In genomic region chr4:80197132-80197573, GRCh38 we compare ENCODE assay signal across 8 cellular contexts. TPM values are rescaled to one million over a fixed set of nuclear protein-coding genes. Genes with fewer than 3 reads are reported as not detected.
A peak's percentile ranks its signal among the peaks of the same experiment; 100 is the strongest.
DNase-seq lines count a peak whose midpoint lies in the region; ATAC-seq, FAIRE-seq and TF ChIP-seq lines count a peak whose summit lies in the region.

Gene PRDM8 (plus strand): TSS chr4:80197503. CDS start chr4:80200081, 2,578 bp downstream.

- WGBS in esophagus muscularis mucosa = 20% methylated on average over 16 of the region's 28 CpGs

- no peaks in the 10 kb centered on the region for H3K9me3 Mint-ChIP-seq in WTC11

- CTCF ChIA-PET in AG04449 (lab: Yijun Ruan, JAX) = interaction anchor here (1.0 to 7.8 kb wide), 2 partner anchors 11 to 23 kb away, joined by 4 to 100 read pairs; no protein-coding TSS in a partner anchor
- CTCF ChIA-PET in WTC11 (lab: Charles Lee) = interaction anchor here (1.1 to 1.8 kb wide), 3 partner anchors 12 to 22 kb away, joined by 3 to 7 read pairs (median 6); no protein-coding TSS in a partner anchor

- H3K4me3 ChIP-seq in AG04449 (ENCODE audit: low read depth, low read length) (peak within 1 kb of the TSS; percentile 54), esophagus muscularis mucosa (peak within 1 kb of the TSS; percentile 40 to 49 (median 44)), osteoblast (ENCODE audit: insufficient read depth, low read length) (peak within 1 kb of the TSS; percentile 73)

- H3K36me3 Mint-ChIP-seq in WTC11 = 0 out of 2 replicates have a peak, but pooled peaks cover 2% of the 10 kb centered on the region

- TF ChIP-seq POLR2A in esophagus muscularis mucosa (IDR thresholded peaks at IDR 0.05; ENCODE audit: low read depth) (no peak), H54 (IDR thresholded peaks at IDR 0.05; ENCODE audit: low read depth, low read length) (no peak)

- no peak for TF ChIP-seq EP300 in esophagus muscularis mucosa (IDR thresholded peaks at IDR 0.05)

- H3K27ac Mint-ChIP-seq in WTC11 = no peak within 1 kb of the TSS

- TF ChIP-seq CTCF in AG04449 (IDR thresholded peaks at IDR 0.05; ENCODE audit: insufficient read depth, low read length, missing control alignments) = no peak
- TF ChIP-seq CTCF in WTC11 (IDR thresholded peaks at IDR 0.05) = no peak
- TF ChIP-seq CTCF in esophagus muscularis mucosa (IDR thresholded peaks at IDR 0.05) = no peak
- TF ChIP-seq CTCF in osteoblast (IDR thresholded peaks at IDR 0.05; ENCODE audit: extremely low read depth, low read depth, low read length) = no peak

- H3K27me3 ChIP-seq in esophagus muscularis mucosa = no peaks in the 10 kb centered on the region
- no peaks in the 10 kb centered on the region for H3K27me3 ChIP-seq in osteoblast (ENCODE audit: insufficient read depth, low read length)

- peak within 1 kb of the TSS; percentile 91 for H3K4me2 ChIP-seq in osteoblast (ENCODE audit: insufficient read depth, low read length)

- H3K36me3 ChIP-seq in esophagus muscularis mucosa = peaks cover 0 to 19% (median 9%) of the 10 kb centered on the region in 4 donors
- no peaks in the 10 kb centered on the region for H3K36me3 ChIP-seq in osteoblast (ENCODE audit: insufficient read depth, low read length)

- DNase-seq in AG04449 (ENCODE audit: low read depth, low spot score) (no peak), WTC11 (ENCODE audit: low spot score) (no peak), esophagus muscularis mucosa (ENCODE audit: extremely low spot score) (no peak), osteoblast (ENCODE audit: insufficient read length, low spot score, missing footprints) (peak; percentile 87), H54 (ENCODE audit: insufficient read length, low spot score) (no peak), SW 1271 (lab: John Stamatoyannopoulos, UW) (no peak)

- H3K9me3 ChIP-seq in esophagus muscularis mucosa (no peaks in the 10 kb centered on the region), osteoblast (ENCODE audit: low read depth, low read length) (no peaks in the 10 kb centered on the region)

- peaks cover 12% of the 10 kb centered on the region for H3K79me2 ChIP-seq in osteoblast (ENCODE audit: insufficient read depth, low read length)

- POLR2A ChIA-PET in AG04449 (lab: Yijun Ruan, JAX) = no interaction called here
- POLR2A ChIA-PET in WTC11 (lab: Charles Lee) = no interaction called here

- peaks cover 100% of the 10 kb centered on the region for H3K27me3 Mint-ChIP-seq in WTC11 (ENCODE audit: low read depth)

- FAIRE-seq in H54 (lab: Jason Lieb, UNC) = no peak

- peak within 1 kb of the TSS; percentile 66 for H3K4me3 Mint-ChIP-seq in WTC11

- H3K4me1 Mint-ChIP-seq in WTC11 = peaks cover 31% of the 10 kb centered on the region

- intact Hi-C loops in esophagus muscularis mucosa (cut with DNase I) = no loop called here

- ATAC-seq in HG03175 (IDR thresholded peaks at IDR 0.05; ENCODE audit: unreplicated experiment) = peak; percentile 30
- ATAC-seq in WTC11 = no peak
- no peak for ATAC-seq in GM18873 (IDR thresholded peaks at IDR 0.05; ENCODE audit: low FRiP score, unreplicated experiment)

- H4K20me1 ChIP-seq in osteoblast (ENCODE audit: insufficient read depth, low read length) = no peaks in the 10 kb centered on the region

- H3K27ac ChIP-seq in esophagus muscularis mucosa (replicated peaks in 1 of 4) (peak within 1 kb of the TSS in 3 of 4 donors; percentile 32 to 36 (median 33)), osteoblast (ENCODE audit: low read depth, low read length) (peak within 1 kb of the TSS; percentile 37)

- H3K4me1 ChIP-seq in esophagus muscularis mucosa (peaks cover 8 to 18% (median 13%) of the 10 kb centered on the region in 4 donors), osteoblast (ENCODE audit: insufficient read depth, low read length) (peaks cover 27% of the 10 kb centered on the region)

- H2AFZ ChIP-seq in osteoblast (ENCODE audit: low read length) = peak within 1 kb of the TSS; percentile 83

TF ChIP-seq in WTC11, 78 proteins besides CTCF, POLR2A, EP300 and RAD21:
- TF ChIP-seq ZNF121 (CRISPR knock-in tag; IDR thresholded peaks at IDR 0.05) (no peak), FOXP1 (CRISPR knock-in tag; IDR thresholded peaks at IDR 0.05; ENCODE audit: borderline replicate concordance) (no peak), SMAD4 (CRISPR knock-in tag; IDR thresholded peaks at IDR 0.05) (no peak), TP53 (CRISPR knock-in tag; IDR thresholded peaks at IDR 0.05) (no peak), E2F5 (CRISPR knock-in tag; IDR thresholded peaks at IDR 0.05) (no peak), KAT7 (CRISPR knock-in tag; IDR thresholded peaks at IDR 0.05; ENCODE audit: borderline replicate concordance) (no peak), CBFB (CRISPR knock-in tag; IDR thresholded peaks at IDR 0.05; ENCODE audit: low read depth) (no peak), ZNF232 (CRISPR knock-in tag; IDR thresholded peaks at IDR 0.05) (no peak), HMGA2 (CRISPR knock-in tag; IDR thresholded peaks at IDR 0.05) (no peak), AFF4 (CRISPR knock-in tag; IDR thresholded peaks at IDR 0.05; ENCODE audit: borderline replicate concordance) (no peak), FOXJ3 (CRISPR knock-in tag; IDR thresholded peaks at IDR 0.05; ENCODE audit: borderline replicate concordance) (no peak), IRF1 (CRISPR knock-in tag; IDR thresholded peaks at IDR 0.05) (no peak), ERG (CRISPR knock-in tag; IDR thresholded peaks at IDR 0.05) (no peak), TCF7 (CRISPR knock-in tag; IDR thresholded peaks at IDR 0.05; ENCODE audit: low read depth) (no peak), ZNF423 (CRISPR knock-in tag; IDR thresholded peaks at IDR 0.05) (no peak)
TF ChIP-seq in WTC11: peak in this region for 0.

RNA-seq across cellular contexts. Expression of gene PRDM8, which starts in this region (rescaled TPM):
- 0.14 TPM in 1 of 3 replicates, not detected in the others for total RNA-seq in WTC11 (2021)
- total RNA-seq in esophagus muscularis mucosa = 10 to 100 TPM; 24.1 to 63.5 (median 34.3) TPM
- total RNA-seq in osteoblast = 3.6 and 5.0 TPM in 2 replicates
